ENCODE assay signal across 24 cellular contexts in genomic region chr13:30457306-30457891, GRCh38. TPM values are rescaled to one million over a fixed set of nuclear protein-coding genes. Genes with fewer than 3 reads are reported as not detected.
DNase-seq lines count a peak whose midpoint lies in the region; ATAC-seq, FAIRE-seq and TF ChIP-seq lines count a peak whose summit lies in the region.
"Had no signal": no experiment of that assay in that cellular context is flagged by ENCODE, and none has a peak within 500 bp of the region (broad histone marks: within the 10 kb centered on the region; RNA-seq: fewer than 3 reads in every experiment).

No MANE protein-coding gene starts in this region.

- no TSS peak for BruUV-seq in GM12878 (replicated peaks; lab: Mats Ljungman, UMichigan)

- H3K79me2 ChIP-seq in GM12878 (ENCODE audit: control insufficient read depth, insufficient read depth, low read length): peaks cover 9% of the 10 kb centered on the region

- TF ChIP-seq CTCF in A549 (IDR thresholded peaks at IDR 0.05) (no peak), AG10803 (conservative IDR thresholded peaks at IDR 0.05; ENCODE audit: low read length) (no peak), GM12878 (IDR thresholded peaks at IDR 0.05 in 2 of 3, conservative IDR thresholded peaks at IDR 0.05 in 1 of 3; ENCODE audit: control insufficient read depth in 2 of 3, extremely low read depth in 1 of 3, insufficient read depth in 1 of 3, low read depth in 3 of 3, low read length in 3 of 3) (no peak), brain microvascular endothelial cell (IDR thresholded peaks at IDR 0.05; ENCODE audit: low read depth, low read length, missing control alignments) (no peak)

- H2AFZ ChIP-seq in GM12878 (ENCODE audit: control insufficient read depth, low read depth, low read length): no peak overlapping the region
- H2AFZ ChIP-seq: hepatocyte had no signal

- ATAC-seq in A549: no peak; a peak in 2 of 6 replicates
- peak; percentile 3 for ATAC-seq in GM12878
- no peak for ATAC-seq in HG03135 (IDR thresholded peaks at IDR 0.05; ENCODE audit: unreplicated experiment)
- ATAC-seq in GM19351 (IDR thresholded peaks at IDR 0.05; ENCODE audit: unreplicated experiment): no peak
- ATAC-seq: activated CD8-positive, alpha-beta memory T cell treated with anti-CD3 and anti-CD28 coated beads, Interleukin-2, amount 10 ng/mL, durations not matched to agents 7 days and 5 days had no signal

- SMC1A ChIA-PET in GM12878 (lab: Charles Lee; ENCODE audit: uncharacterized antibody, unreplicated experiment): interaction anchor here (0.9 to 1.6 kb wide), 5 partner anchors 9 to 52 kb away, joined by 3 to 5 read pairs (median 4); no protein-coding TSS in a partner anchor

- CTCF ChIA-PET in A549 (lab: Yijun Ruan, JAX) (no interaction called here), GM12878 (lab: Yijun Ruan, JAX) (interaction anchor here (1.0 to 2.1 kb wide), 3 partner anchors 12 to 122 kb away, joined by 3 to 5 read pairs (median 3); no protein-coding TSS in a partner anchor)

- H3K9me3 ChIP-seq in A549 (no peaks in the 10 kb centered on the region), GM12878 (replicated peaks; ENCODE audit: control insufficient read depth, insufficient read depth, low read length) (no peaks in the 10 kb centered on the region)
- H3K9me3 ChIP-seq: BLaER1 treated with 17β-estradiol and CSF1 and Interleukin-3, amounts not matched to agents 10 nM and 100 nM; spleen; testis had no signal

- FAIRE-seq in A549 (lab: Jason Lieb, UNC): no peak
- no peak for FAIRE-seq in GM12878 (lab: Jason Lieb, UNC)
- FAIRE-seq: astrocyte, kidney had no signal

- DNase-seq in A549 (ENCODE audit: low read depth in 1 of 2, low spot score in 1 of 2) (no peak), AG10803 (ENCODE audit: low read depth) (peak; percentile 7), NAMALWA (ENCODE audit: low spot score) (peak; percentile 35), GM12878 (ENCODE audit: low read depth, low spot score) (no peak), brain microvascular endothelial cell (no peak)
- no peak for DNase-seq in stimulated activated CD8-positive, alpha-beta memory T cell treated with anti-CD3 and anti-CD28 coated beads, Interleukin-4, amount 100 ng/mL, for 48 hours
- DNase-seq: activated CD4-positive, CD25-positive, alpha-beta regulatory T cell treated with anti-CD3 and anti-CD28 coated beads, Interleukin-2, amount 50 U/mL, for 72 hours; activated CD8-positive, alpha-beta memory T cell treated with anti-CD3 and anti-CD28 coated beads, Interleukin-2, amount 10 ng/mL, durations not matched to agents 7 days and 5 days; activated gamma-delta T cell; kidney; MV-4-11; NCI-H2081; NCI-H510A; SIG-M5; spleen; T-helper 9 cell; testis had no signal

- H3K27me3 ChIP-seq in GM12878 (replicated peaks in 1 of 2; ENCODE audit: control insufficient read depth in 2 of 2, insufficient read depth in 2 of 2, low read length in 1 of 2): no peaks in the 10 kb centered on the region
- H3K27me3 ChIP-seq in brain microvascular endothelial cell (replicated peaks): no peaks in the 10 kb centered on the region
- H3K27me3 ChIP-seq: BLaER1 treated with 17β-estradiol and CSF1 and Interleukin-3, amounts not matched to agents 10 nM and 100 nM; hepatocyte; spleen; testis had no signal

- POLR2A ChIA-PET in A549 (lab: Yijun Ruan, JAX): interaction anchor here (0.7 kb wide), 1 partner anchor 93 kb away, joined by 3 read pairs; no protein-coding TSS in a partner anchor
- POLR2A ChIA-PET in GM12878 (lab: Charles Lee): no interaction called here

- H4K20me1 ChIP-seq in GM12878 (ENCODE audit: control insufficient read depth, insufficient read depth): no peaks in the 10 kb centered on the region

- H3K4me3 ChIP-seq in A549: no peak overlapping the region
- no peak overlapping the region for H3K4me3 ChIP-seq in AG10803 (ENCODE audit: low read length)
- H3K4me3 ChIP-seq in GM12878: no peak overlapping the region
- no peak overlapping the region for H3K4me3 ChIP-seq in brain microvascular endothelial cell (ENCODE audit: low read depth, low read length)
- H3K4me3 ChIP-seq: BLaER1 treated with 17β-estradiol and CSF1 and Interleukin-3, amounts not matched to agents 10 nM and 100 nM; hepatocyte; spleen; testis had no signal

- WGBS in A549 (ENCODE audit: missing lambda C conversion rate): 89% methylated on average over 3 of the region's 3 CpGs
- WGBS in GM12878 (ENCODE audit: insufficient coverage, insufficient replicate concordance, low lambda C conversion rate, missing lambda C conversion rate): 35% methylated on average over 3 of the region's 3 CpGs

- no peak overlapping the region for H3K27ac ChIP-seq in A549
- H3K27ac ChIP-seq in GM12878 (ENCODE audit: control insufficient read depth, insufficient read depth): no peak overlapping the region
- no peak overlapping the region for H3K27ac ChIP-seq in brain microvascular endothelial cell
- H3K27ac ChIP-seq: hepatocyte, spleen, testis had no signal

- H3K9ac ChIP-seq in GM12878 (ENCODE audit: control insufficient read depth, insufficient read depth, low read length): no peak overlapping the region
- H3K9ac ChIP-seq: BLaER1 treated with 17β-estradiol and CSF1 and Interleukin-3, amounts not matched to agents 10 nM and 100 nM had no signal

- TF ChIP-seq RAD21 in A549 (conservative IDR thresholded peaks at IDR 0.05 in 1 of 2, IDR thresholded peaks at IDR 0.05 in 1 of 2): no peak
- TF ChIP-seq RAD21 in GM12878 (IDR thresholded peaks at IDR 0.05; ENCODE audit: insufficient read depth, low read depth, low read length): no peak

- RAD21 ChIA-PET in GM12878 (lab: Charles Lee; ENCODE audit: unreplicated experiment): interaction anchor here (0.6 kb wide), 2 partner anchors 14 to 15 kb away, joined by 3 to 4 read pairs; no protein-coding TSS in a partner anchor

- intact Hi-C loops in GM12878 (cut with micrococcal nuclease; ENCODE audit: unreplicated experiment): no loop called here

- H3K4me1 ChIP-seq in A549: peaks cover 10% of the 10 kb centered on the region; the same call in 1 of the 3 replicates
- H3K4me1 ChIP-seq in GM12878 (ENCODE audit: control insufficient read depth, insufficient read depth, low read length): peaks cover 6% of the 10 kb centered on the region; the same call in 1 of the 2 replicates

- in situ Hi-C loops in GM12878 (cut with MboI): no loop called here
- in situ Hi-C loops in brain microvascular endothelial cell (cut with HindIII; ENCODE audit: low pct_ligation_motif_present, low sequenced_read_pairs): no loop called here

- TF ChIP-seq POLR2A in A549 (IDR thresholded peaks at IDR 0.05; ENCODE audit: low read length) (no peak), GM12878 (IDR thresholded peaks at IDR 0.05; ENCODE audit: low read depth, low read length) (no peak)

- H3K4me2 ChIP-seq in A549 (no peak overlapping the region), GM12878 (ENCODE audit: control insufficient read depth, insufficient read depth) (no peak overlapping the region)
- H3K4me2 ChIP-seq: hepatocyte had no signal

- TF ChIP-seq EP300 in A549 (IDR thresholded peaks at IDR 0.05) (no peak), GM12878 (IDR thresholded peaks at IDR 0.05; ENCODE audit: borderline replicate concordance in 1 of 2, control insufficient read depth in 1 of 2, low read depth in 2 of 2, low read length in 2 of 2) (no peak)

- H3K36me3 ChIP-seq in GM12878 (ENCODE audit: control insufficient read depth in 2 of 2, insufficient read depth in 2 of 2, low read length in 1 of 2): peaks cover 0 to 11% of the 10 kb centered on the region in 2 experiments; a peak in 3 of 4 replicates
- H3K36me3 ChIP-seq in brain microvascular endothelial cell (replicated peaks): peaks cover 18% of the 10 kb centered on the region

RNA-seq across cellular contexts. Expression of gene HMGB1, which starts 8.3 kb away (rescaled TPM):
- 295 and 353 TPM in 2 replicates for polyA plus RNA-seq in A549 (2011; rRNA removed)
- 149 and 172 TPM in 2 replicates for polyA plus RNA-seq in A549 (2012; cell fraction: cytosol; rRNA removed)
- polyA plus RNA-seq in A549 (2012; cell fraction: nucleus; rRNA removed): 53.3 and 78.4 TPM in 2 replicates
- 613 to 689 TPM (median 641 TPM) in 3 replicates for polyA plus RNA-seq in A549 (2017; fragmentation: RNase III; extraction: RNeasy Plus Mini Kit Qiagen cat#74134 plus additional on column Dnase treatment)
- polyA minus RNA-seq in A549 (2011; rRNA and poly(A)+ RNA removed): 41.7 and 44.2 TPM in 2 replicates
- 204 and 210 TPM in 2 replicates for total RNA-seq in GM12878 (2013; cell fraction: nucleolus; rRNA removed)
- 550 and 625 TPM in 2 replicates for total RNA-seq in GM12878 (2014; rRNA removed)
- total RNA-seq in GM12878 (2014; rRNA removed; fragmentation: Illumina TruSeq; extraction: Trizol): 1,176 and 1,210 TPM in 2 replicates
- 573 and 591 TPM in 2 replicates for total RNA-seq in GM12878 (2021)
- polyA plus RNA-seq in GM12878 (2011; ENCODE audit: low read depth): 338 TPM
- 365 and 533 TPM in 2 replicates for polyA plus RNA-seq in GM12878 (2011; rRNA removed)
- polyA plus RNA-seq in GM12878 (2011; cell fraction: cytosol; rRNA removed): 127 and 129 TPM in 2 replicates
- polyA plus RNA-seq in GM12878 (2011; cell fraction: nucleus; rRNA removed): 131 and 184 TPM in 2 replicates
- 334 and 381 TPM in 2 replicates for polyA plus RNA-seq in GM12878 (2012)
- polyA plus RNA-seq in GM12878 (2014; fragmentation: Illumina TruSeq; extraction: Trizol): 1,581 and 1,586 TPM in 2 replicates
- 1,000 to 10,000 TPM; 2,416 to 2,529 TPM for polyA plus RNA-seq in GM12878 (2014; fragmentation: Nextera tagmentation; extraction: Ambion mirVana)
- 709 and 796 TPM in 2 replicates for polyA plus RNA-seq in GM12878 (2014; rRNA removed)
- polyA plus RNA-seq in GM12878 (2016; fragmentation: Nextera tagmentation; extraction: Ambion mirVana): 1,000 to 10,000 TPM; 1,596 to 1,698 TPM
- 59.0 and 68.5 TPM in 2 replicates for polyA minus RNA-seq in GM12878 (2011; rRNA and poly(A)+ RNA removed)
- 74.6 and 120 TPM in 2 replicates for polyA minus RNA-seq in GM12878 (2011; cell fraction: cytosol; rRNA and poly(A)+ RNA removed)
- polyA minus RNA-seq in GM12878 (2011; cell fraction: nucleus; rRNA and poly(A)+ RNA removed): 47.6 and 68.8 TPM in 2 replicates

RNA-seq across cellular contexts. Expression of gene UBE2L5, which starts 35.1 kb away (rescaled TPM):
- 0.48 TPM in 1 of 2 replicates, not detected in the other for polyA plus RNA-seq in A549 (2011; rRNA removed)
- polyA plus RNA-seq in A549 (2012; cell fraction: cytosol; rRNA removed): not detected in 2 replicates
- polyA plus RNA-seq in A549 (2012; cell fraction: nucleus; rRNA removed): not detected in 2 replicates
- 0.31 to 0.53 TPM (median 0.33 TPM) in 3 replicates for polyA plus RNA-seq in A549 (2017; fragmentation: RNase III; extraction: RNeasy Plus Mini Kit Qiagen cat#74134 plus additional on column Dnase treatment)
- 0.12 TPM in 1 of 2 replicates, not detected in the other for polyA minus RNA-seq in A549 (2011; rRNA and poly(A)+ RNA removed)
- total RNA-seq in GM12878 (2013; cell fraction: nucleolus; rRNA removed): 0.78 TPM in 1 of 2 replicates, not detected in the other
- total RNA-seq in GM12878 (2014; rRNA removed): 0.06 and 0.11 TPM in 2 replicates
- not detected in 2 replicates for total RNA-seq in GM12878 (2014; rRNA removed; fragmentation: Illumina TruSeq; extraction: Trizol)
- total RNA-seq in GM12878 (2021): not detected in 2 replicates
- polyA plus RNA-seq in GM12878 (2011; ENCODE audit: low read depth): 1.0 TPM
- polyA plus RNA-seq in GM12878 (2011; rRNA removed): 0.22 and 0.32 TPM in 2 replicates
- polyA plus RNA-seq in GM12878 (2011; cell fraction: cytosol; rRNA removed): not detected in 2 replicates
- polyA plus RNA-seq in GM12878 (2011; cell fraction: nucleus; rRNA removed): 0.13 TPM in 1 of 2 replicates, not detected in the other
- polyA plus RNA-seq in GM12878 (2012): 0.13 and 0.34 TPM in 2 replicates
- polyA plus RNA-seq in GM12878 (2014; fragmentation: Illumina TruSeq; extraction: Trizol): 0.29 TPM in 1 of 2 replicates, not detected in the other
- polyA plus RNA-seq in GM12878 (2014; fragmentation: Nextera tagmentation; extraction: Ambion mirVana): under 1 TPM; 0.03 to 0.11 TPM
- 1.1 TPM in 1 of 2 replicates, not detected in the other for polyA plus RNA-seq in GM12878 (2014; rRNA removed)
- under 1 TPM; 0.17 to 0.21 TPM for polyA plus RNA-seq in GM12878 (2016; fragmentation: Nextera tagmentation; extraction: Ambion mirVana)
- not detected in 2 replicates for polyA minus RNA-seq in GM12878 (2011; rRNA and poly(A)+ RNA removed)
- not detected in 2 replicates for polyA minus RNA-seq in GM12878 (2011; cell fraction: cytosol; rRNA and poly(A)+ RNA removed)
- not detected in 2 replicates for polyA minus RNA-seq in GM12878 (2011; cell fraction: nucleus; rRNA and poly(A)+ RNA removed)
- total RNA-seq: activated CD8-positive, alpha-beta memory T cell treated with anti-CD3 and anti-CD28 coated beads, Interleukin-2, amount 10 ng/mL, durations not matched to agents 7 days and 5 days; astrocyte; chondrocyte; hepatocyte; kidney; spleen had no signal
- polyA plus RNA-seq: hepatocyte, neural cell had no signal

Comparison
In these comparisons a context has a peak if more than half of its experiments do, and no peak if none do; other contexts are left out.
1. DNase-seq: peak in AG10803 (single experiment) and NAMALWA (single experiment); none in A549 (0 of 2), GM12878 (single experiment), brain microvascular endothelial cell (single experiment) and stimulated activated CD8-positive, alpha-beta memory T cell treated with anti-CD3 and anti-CD28 coated beads, Interleukin-4, amount 100 ng/mL, for 48 hours (single experiment).
2. Of the 24 proteins assayed by ChIP-seq in both GM12878 and A549: peak only in GM12878: POLR2AphosphoS2; only in A549: none; in both: none; in neither: 23.